ENCODE assay signal across 8 cellular contexts in genomic region chr21:35204850-35205564, GRCh38.
DNase-seq lines count a peak whose midpoint lies in the region; ATAC-seq and TF ChIP-seq lines count a peak whose summit lies in the region.

No MANE protein-coding gene starts in this region.

- peaks cover 5 to 20% (median 16%) of the 10 kb centered on the region in 3 donors for H3K4me1 Mint-ChIP-seq in CD8-positive, alpha-beta memory T cell
- H3K4me1 Mint-ChIP-seq in activated naive CD8-positive, alpha-beta T cell treated with anti-CD3 and anti-CD28 coated beads, Interleukin-2, amount 10 ng/mL, durations not matched to agents 7 days and 5 days = peaks cover 12% of the 10 kb centered on the region
- no peaks in the 10 kb centered on the region for H3K4me1 Mint-ChIP-seq in glutamatergic neuron (ENCODE audit: low read depth, unreplicated experiment)

- peaks cover 0 to 7% (median 5%) of the 10 kb centered on the region in 5 donors for H3K9me3 Mint-ChIP-seq in CD8-positive, alpha-beta memory T cell
- H3K9me3 Mint-ChIP-seq in activated naive CD8-positive, alpha-beta T cell treated with anti-CD3 and anti-CD28 coated beads, Interleukin-2, amount 10 ng/mL, durations not matched to agents 7 days and 5 days = peaks cover 4% of the 10 kb centered on the region
- no peaks in the 10 kb centered on the region for H3K9me3 Mint-ChIP-seq in glutamatergic neuron (ENCODE audit: unreplicated experiment)

- peaks cover 12 to 40% of the 10 kb centered on the region in 2 donors for H3K27me3 Mint-ChIP-seq in CD8-positive, alpha-beta memory T cell
- peaks cover 2% of the 10 kb centered on the region for H3K27me3 Mint-ChIP-seq in activated naive CD8-positive, alpha-beta T cell treated with anti-CD3 and anti-CD28 coated beads, Interleukin-2, amount 10 ng/mL, durations not matched to agents 7 days and 5 days
- peaks cover 3% of the 10 kb centered on the region for H3K27me3 Mint-ChIP-seq in glutamatergic neuron (ENCODE audit: unreplicated experiment)

- H3K27ac Mint-ChIP-seq in CD8-positive, alpha-beta memory T cell = peak overlapping the region in 2 of 8 donors; percentile 28 to 33
- H3K27ac Mint-ChIP-seq in activated naive CD8-positive, alpha-beta T cell treated with anti-CD3 and anti-CD28 coated beads, Interleukin-2, amount 10 ng/mL, durations not matched to agents 7 days and 5 days = peak overlapping the region; percentile 81
- no peak overlapping the region for H3K27ac Mint-ChIP-seq in glutamatergic neuron (ENCODE audit: unreplicated experiment)

- DNase-seq in CD8-positive, alpha-beta memory T cell = peak in 1 of 5 donors; percentile 10
- DNase-seq in NCI-H146 (lab: John Stamatoyannopoulos, UW) (peak; percentile 86), hippocampal formation (lab: John Stamatoyannopoulos, UW) (peak; percentile 34 to 38), glutamatergic neuron (no peak), DMS79 (lab: John Stamatoyannopoulos, UW) (no peak), NCI-H2227 (lab: John Stamatoyannopoulos, UW; ENCODE audit: unreplicated experiment) (no peak)
- DNase-seq in activated naive CD8-positive, alpha-beta T cell treated with anti-CD3 and anti-CD28 coated beads, Interleukin-2, amount 10 ng/mL, durations not matched to agents 7 days and 5 days = peak; percentile 36

- POLR2A ChIA-PET in CD8-positive, alpha-beta memory T cell (lab: Charles Lee) = interaction anchor here (0.8 kb wide), 1 partner anchor 328 kb away, joined by 3 read pairs; no protein-coding TSS in a partner anchor
- POLR2A ChIA-PET in activated naive CD8-positive, alpha-beta T cell treated with anti-CD3 and anti-CD28 coated beads, Interleukin-2, amount 10 ng/mL, durations not matched to agents 7 days and 5 days (lab: Charles Lee) = interaction anchor here (0.6 to 1.0 kb wide), 2 partner anchors 102 to 315 kb away, joined by 4 to 6 read pairs; no protein-coding TSS in a partner anchor

- peak; percentile 10 for ATAC-seq in activated naive CD8-positive, alpha-beta T cell treated with anti-CD3 and anti-CD28 coated beads, Interleukin-2, amount 10 ng/mL, durations not matched to agents 7 days and 5 days (ENCODE audit: low read depth)

- H3K27ac ChIP-seq in CD8-positive, alpha-beta memory T cell (ENCODE audit: low read depth, low read length) = peak overlapping the region; percentile 49
- peak overlapping the region in 17 of 21 experiments; percentile 3 to 81 (median 60) for H3K27ac ChIP-seq in skin epidermis

- no peaks in the 10 kb centered on the region for H3K27me3 ChIP-seq in CD8-positive, alpha-beta memory T cell (ENCODE audit: insufficient read depth, low read length, poor library complexity, severe bottlenecking)

- H3K9me3 ChIP-seq in CD8-positive, alpha-beta memory T cell (ENCODE audit: low read length) = no peaks in the 10 kb centered on the region

- H3K4me1 ChIP-seq in CD8-positive, alpha-beta memory T cell (ENCODE audit: insufficient read depth, low read length) = peaks cover 10% of the 10 kb centered on the region

- H3K36me3 Mint-ChIP-seq in CD8-positive, alpha-beta memory T cell = no peaks in the 10 kb centered on the region
- no peaks in the 10 kb centered on the region for H3K36me3 Mint-ChIP-seq in activated naive CD8-positive, alpha-beta T cell treated with anti-CD3 and anti-CD28 coated beads, Interleukin-2, amount 10 ng/mL, durations not matched to agents 7 days and 5 days
- no peaks in the 10 kb centered on the region for H3K36me3 Mint-ChIP-seq in glutamatergic neuron (ENCODE audit: unreplicated experiment)

- CTCF ChIA-PET in CD8-positive, alpha-beta memory T cell (lab: Charles Lee) = interaction anchor here (0.6 to 1.3 kb wide), 3 partner anchors 10 to 1798 kb away, joined by 3 to 4 read pairs (median 3); no protein-coding TSS in a partner anchor

- H3K4me3 ChIP-seq in CD8-positive, alpha-beta memory T cell (ENCODE audit: low read length) = peak overlapping the region; percentile 21
- peak overlapping the region in 2 of 7 experiments; percentile 7 to 8 for H3K4me3 ChIP-seq in skin epidermis

- H3K4me3 Mint-ChIP-seq in CD8-positive, alpha-beta memory T cell = peak overlapping the region; percentile 52 to 85 (median 82)
- peak overlapping the region; percentile 77 for H3K4me3 Mint-ChIP-seq in activated naive CD8-positive, alpha-beta T cell treated with anti-CD3 and anti-CD28 coated beads, Interleukin-2, amount 10 ng/mL, durations not matched to agents 7 days and 5 days
- no peak overlapping the region for H3K4me3 Mint-ChIP-seq in glutamatergic neuron (ENCODE audit: unreplicated experiment)

- TF ChIP-seq CTCF in glutamatergic neuron (IDR thresholded peaks at IDR 0.05; ENCODE audit: partially characterized antibody, unreplicated experiment) = no peak

- no peaks in the 10 kb centered on the region for H3K36me3 ChIP-seq in CD8-positive, alpha-beta memory T cell (ENCODE audit: insufficient read depth, low read length)

Comparison
In these comparisons a context has a peak if more than half of its experiments do, and no peak if none do; other contexts are left out.
1. DNase-seq: peak in NCI-H146 (single experiment), activated naive CD8-positive, alpha-beta T cell treated with anti-CD3 and anti-CD28 coated beads, Interleukin-2, amount 10 ng/mL, durations not matched to agents 7 days and 5 days (single experiment) and hippocampal formation (2 of 2); none in glutamatergic neuron (single experiment), DMS79 (single experiment) and NCI-H2227 (single experiment).